In genomic region chr13:24271611-24272451, GRCh38 we compare ENCODE assay signal across 7 cellular contexts. TPM values are rescaled to one million over a fixed set of nuclear protein-coding genes. Genes with fewer than 3 reads are reported as not detected.
DNase-seq lines count a peak whose midpoint lies in the region; ATAC-seq and TF ChIP-seq lines count a peak whose summit lies in the region.

No MANE protein-coding gene starts in this region.

- no peaks in the 10 kb centered on the region for H3K36me3 ChIP-seq in ascending aorta

- peak overlapping the region; percentile 50 to 64 for H3K4me3 ChIP-seq in ascending aorta

- no peaks in the 10 kb centered on the region for H3K27me3 ChIP-seq in ascending aorta

- TF ChIP-seq POLR2A in GM18951 (IDR thresholded peaks at IDR 0.05; ENCODE audit: extremely low read depth, insufficient read depth, insufficient read length), result peak; percentile 52

- DNase-seq in T follicular helper cell (ENCODE audit: low read depth) (peak; percentile 66), ascending aorta (ENCODE audit: low spot score in 2 of 2) (peak in 1 of 2 donors; percentile 75), hepatic stellate cell (ENCODE audit: low spot score) (peak; percentile 83), sciatic nerve (ENCODE audit: low spot score) (peak; percentile 76), DMS53 treated with DMSO at 0.1 percent for 48 hours (lab: John Stamatoyannopoulos, UW; ENCODE audit: unreplicated experiment) (no peak)

- no peaks in the 10 kb centered on the region for H3K9me3 ChIP-seq in ascending aorta

- ATAC-seq in HG03066 (IDR thresholded peaks at IDR 0.05; ENCODE audit: low read depth, unreplicated experiment) (peak; percentile 42), sciatic nerve (peak; percentile 84)

- H3K27ac ChIP-seq in ascending aorta, result peak overlapping the region; percentile 85 to 88

- H3K4me1 ChIP-seq in ascending aorta, result peaks cover 0 to 10% of the 10 kb centered on the region in 2 donors

- intact Hi-C loops in ascending aorta (cut with DNase I), result no loop called here
- intact Hi-C loops in sciatic nerve (cut with DNase I), result no loop called here

- in situ Hi-C loops in GM18951 (cut with MboI; ENCODE audit: low sequenced_read_pairs, unreplicated experiment), result no loop called here

- no peak for TF ChIP-seq CTCF in ascending aorta (IDR thresholded peaks at IDR 0.05)

RNA-seq across cellular contexts. Expression of gene C1QTNF9, which starts 37.5 kb away (rescaled TPM):
- not detected for total RNA-seq in ascending aorta
- 2.4 TPM for total RNA-seq in sciatic nerve
